ENCODE assay signal across 8 cellular contexts in genomic region chr4:7939377-7940108, GRCh38. TPM values are rescaled to one million over a fixed set of nuclear protein-coding genes. Genes with fewer than 3 reads are reported as not detected.
A peak's percentile ranks its signal among the peaks of the same experiment; 100 is the strongest.
DNase-seq lines count a peak whose midpoint lies in the region; ATAC-seq and TF ChIP-seq lines count a peak whose summit lies in the region.

Gene AFAP1 (minus strand): TSS chr4:7939861. CDS start chr4:7872078, 67,783 bp downstream.

- peaks cover 37% of the 10 kb centered on the region for H3K4me1 ChIP-seq in Caco-2

- H3K36me3 Mint-ChIP-seq in Caco-2 (ENCODE audit: insufficient read depth, unreplicated experiment) (peaks cover 10% of the 10 kb centered on the region), osteocyte (ENCODE audit: unreplicated experiment) (no peaks in the 10 kb centered on the region)

- intact Hi-C loops in Caco-2 (cut with micrococcal nuclease; ENCODE audit: unreplicated experiment) (loop anchor here (5.0 kb wide), 1 partner anchor 48 kb away; no protein-coding TSS in a partner anchor), Right ventricle myocardium inferior (cut with DNase I) (loop anchor here (5.0 kb wide), 1 partner anchor 62 kb away; no protein-coding TSS in a partner anchor)

- CTCF ChIA-PET in Caco-2 (lab: Charles Lee): interaction anchor here (0.6 to 1.8 kb wide), 3 partner anchors 134 to 137 kb away, joined by 5 to 7 read pairs (median 5); no protein-coding TSS in a partner anchor

- no peaks in the 10 kb centered on the region for H3K27me3 ChIP-seq in Caco-2 (replicated peaks; ENCODE audit: control insufficient read depth, insufficient read depth, low read length)

- BruUV-seq in Caco-2 (replicated peaks; lab: Mats Ljungman, UMichigan): no TSS peak

- ATAC-seq in GM21576 (IDR thresholded peaks at IDR 0.05; ENCODE audit: unreplicated experiment) (peak; percentile 86), Right ventricle myocardium inferior (peak; percentile 98)

- H3K9me3 ChIP-seq in Caco-2: no peaks in the 10 kb centered on the region

- H3K9me3 Mint-ChIP-seq in Caco-2 (ENCODE audit: unreplicated experiment) (no peaks in the 10 kb centered on the region), osteocyte (ENCODE audit: unreplicated experiment) (no peaks in the 10 kb centered on the region)

- no peaks in the 10 kb centered on the region for H3K36me3 ChIP-seq in Caco-2 (ENCODE audit: control insufficient read depth, insufficient read depth, low read length)

- H3K27ac Mint-ChIP-seq in Caco-2 (ENCODE audit: unreplicated experiment) (peak within 1 kb of the TSS; percentile 93), osteocyte (ENCODE audit: unreplicated experiment) (peak within 1 kb of the TSS; percentile 81)

- POLR2A ChIA-PET in Caco-2 (lab: Charles Lee): interaction anchor here (0.6 to 1.1 kb wide), 4 partner anchors 10 to 872 kb away, joined by 3 to 5 read pairs (median 3); partner anchors contain the start of gene GRPEL1

- H3K4me3 ChIP-seq in Caco-2 (ENCODE audit: low read depth, low read length): peak within 1 kb of the TSS; percentile 93

- DNase-seq in Caco-2 (peak; percentile 87 to 92), LHCN-M2 (ENCODE audit: low read depth) (peak; percentile 84), T follicular helper cell (ENCODE audit: low read depth) (peak; percentile 83), Right ventricle myocardium inferior (ENCODE audit: missing footprints) (peak; percentile 94), osteocyte (ENCODE audit: extremely low spot score, unreplicated experiment) (peak; percentile 97), superior temporal gyrus (ENCODE audit: extremely low spot score) (peak; percentile 89)
- DNase-seq in activated naive CD8-positive, alpha-beta T cell treated with anti-CD3 and anti-CD28 coated beads, Interleukin-2, amount 50 U/mL, for 16 hours (ENCODE audit: low read depth, low spot score): peak; percentile 64

- no peak for TF ChIP-seq CTCF in Caco-2 (IDR thresholded peaks at IDR 0.05; ENCODE audit: insufficient read depth in 1 of 2, low read depth in 1 of 2, low read length in 1 of 2, severe bottlenecking in 1 of 2, unreplicated experiment in 1 of 2)
- TF ChIP-seq CTCF in osteocyte (IDR thresholded peaks at IDR 0.05): no peak

- H3K4me1 Mint-ChIP-seq in Caco-2 (ENCODE audit: low read depth, unreplicated experiment) (peaks cover 42% of the 10 kb centered on the region), osteocyte (ENCODE audit: unreplicated experiment) (peaks cover 41% of the 10 kb centered on the region)

- no peaks in the 10 kb centered on the region for H3K27me3 Mint-ChIP-seq in Caco-2 (ENCODE audit: insufficient read depth, unreplicated experiment)
- H3K27me3 Mint-ChIP-seq in osteocyte (ENCODE audit: unreplicated experiment): no peaks in the 10 kb centered on the region

- H3K4me3 Mint-ChIP-seq in Caco-2 (ENCODE audit: unreplicated experiment) (peak within 1 kb of the TSS; percentile 81), osteocyte (ENCODE audit: unreplicated experiment) (peak within 1 kb of the TSS; percentile 96)

RNA-seq across cellular contexts. Expression of gene AFAP1, which starts in this region (rescaled TPM):
- 27.3 and 27.6 TPM in 2 replicates for total RNA-seq in Caco-2 (2022)
- 22.6 and 23.9 TPM in 2 replicates for total RNA-seq in LHCN-M2 (2014; rRNA removed)
- 25.0 TPM for polyA plus RNA-seq in LHCN-M2 (2012)
- 8.0 TPM for total RNA-seq in Right ventricle myocardium inferior
- total RNA-seq in osteocyte: 64.9 and 66.9 TPM in 2 replicates

Comparison
In these comparisons a context has a peak if more than half of its experiments do, and no peak if none do; other contexts are left out.
1. Peak in every context shown above with its lines: DNase-seq, ATAC-seq and H3K4me3 ChIP-seq.